ENCODE assay signal across 8 cellular contexts in the genomic region with DNA sequence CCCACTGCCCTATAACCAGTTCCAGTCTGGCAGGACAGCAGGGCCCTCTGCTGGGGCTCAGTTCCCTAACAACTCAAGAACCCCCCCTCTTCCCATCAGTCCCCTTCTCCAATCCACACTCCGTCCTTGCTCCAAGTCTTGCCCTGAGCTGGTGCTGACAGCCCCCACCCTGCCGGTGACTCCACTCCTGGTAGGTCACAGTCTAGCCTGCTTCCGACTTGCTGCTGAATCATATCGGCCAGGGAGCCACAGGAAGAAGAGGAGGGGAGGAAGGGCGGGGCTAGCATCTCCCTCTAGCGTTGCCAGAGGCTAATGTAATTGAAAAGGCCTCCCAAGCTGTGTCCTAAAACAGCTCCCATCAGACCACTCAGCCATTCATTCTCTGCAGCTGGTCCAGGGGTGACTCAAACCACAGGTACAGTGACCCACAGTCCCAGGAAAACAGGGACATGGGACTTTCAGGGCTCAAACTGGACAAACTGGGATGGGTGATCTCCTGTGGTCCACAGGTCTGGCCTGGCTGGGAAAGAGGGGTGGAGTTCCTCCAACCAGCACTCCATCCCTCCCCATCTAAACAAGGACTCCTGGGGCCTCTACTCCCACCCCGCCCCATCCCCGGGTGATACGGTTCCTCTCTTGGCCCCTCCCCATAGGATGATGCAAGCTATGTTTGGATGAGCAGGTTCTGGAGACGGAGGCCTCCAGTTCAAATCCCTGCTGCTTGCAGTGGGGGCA.
A peak's percentile ranks its signal among the peaks of the same experiment; 100 is the strongest.
DNase-seq lines count a peak whose midpoint lies in the region; ATAC-seq lines count a peak whose summit lies in the region.

No MANE protein-coding gene starts in this region.

- no peaks in the 10 kb centered on the region for H3K36me3 Mint-ChIP-seq in activated CD4-positive, alpha-beta T cell treated with anti-CD3 and anti-CD28 coated beads for 36 hours (ENCODE audit: low read depth)

- 11 to 31% methylated on average over 2 to 7 of the region's 10 CpGs for WGBS in mesodermal cell (ENCODE audit: insufficient coverage in 2 of 2), 2 experiments

- peak overlapping the region; percentile 64 for H3K27ac ChIP-seq in mesodermal cell (ENCODE audit: low read depth, low read length, severe bottlenecking)

- in situ Hi-C loops in Caki2 (cut with HindIII; ENCODE audit: low pct_unique_long_range_greater_than_20kb, low sequenced_read_pairs): no loop called here

- POLR2A ChIA-PET in activated CD4-positive, alpha-beta T cell treated with anti-CD3 and anti-CD28 coated beads for 36 hours (lab: Charles Lee): no interaction called here

- H3K9me3 ChIP-seq in mesodermal cell (ENCODE audit: control insufficient read depth, low read length): no peaks in the 10 kb centered on the region

- no peaks in the 10 kb centered on the region for H3K9me3 Mint-ChIP-seq in activated CD4-positive, alpha-beta T cell treated with anti-CD3 and anti-CD28 coated beads for 36 hours (ENCODE audit: low read depth)

- intact Hi-C loops in activated CD4-positive, alpha-beta T cell treated with anti-CD3 and anti-CD28 coated beads for 36 hours (cut with DNase I, micrococcal nuclease): loop anchor here in 1 of 2 experiments (1.0 to 5.0 kb wide), 2 partner anchors 18 to 426 kb away; a partner anchor contains a TSS

- H3K4me3 ChIP-seq in mesodermal cell (ENCODE audit: extremely low read depth, insufficient read depth, low read length, poor library complexity, severe bottlenecking): no peak overlapping the region

- H3K36me3 ChIP-seq in mesodermal cell (ENCODE audit: control insufficient read depth, insufficient read depth, low read length): peaks cover 4% of the 10 kb centered on the region

- DNase-seq in Caki2 (ENCODE audit: low read depth) (peak; percentile 80), M059J (ENCODE audit: low read depth) (peak; percentile 87), dedifferentiated amniotic fluid mesenchymal stem cell (ENCODE audit: extremely low spot score) (peak; percentile 82), NCI-H2196 (lab: John Stamatoyannopoulos, UW; ENCODE audit: unreplicated experiment) (no peak)
- peak; percentile 90 for DNase-seq in activated CD4-positive, alpha-beta T cell treated with anti-CD3 and anti-CD28 coated beads for 36 hours
- peak; percentile 81 for DNase-seq in stimulated activated naive CD4-positive, alpha-beta T cell treated with Interleukin-2 at 50 U/mL for 16 hours (lab: John Stamatoyannopoulos, UW)

- peaks cover 56% of the 10 kb centered on the region for H3K4me1 ChIP-seq in mesodermal cell (ENCODE audit: control insufficient read depth, insufficient read depth, low read length, poor library complexity, severe bottlenecking)

- H3K4me3 Mint-ChIP-seq in activated CD4-positive, alpha-beta T cell treated with anti-CD3 and anti-CD28 coated beads for 36 hours: peak overlapping the region; percentile 33

- peak; percentile 29 for ATAC-seq in GM21576 (IDR thresholded peaks at IDR 0.05; ENCODE audit: unreplicated experiment)
- peak; percentile 94 for ATAC-seq in activated CD4-positive, alpha-beta T cell treated with anti-CD3 and anti-CD28 coated beads for 36 hours

- H3K27me3 Mint-ChIP-seq in activated CD4-positive, alpha-beta T cell treated with anti-CD3 and anti-CD28 coated beads for 36 hours: peaks cover 2% of the 10 kb centered on the region

- H3K27ac Mint-ChIP-seq in activated CD4-positive, alpha-beta T cell treated with anti-CD3 and anti-CD28 coated beads for 36 hours: peak overlapping the region; percentile 71

- peaks cover 31% of the 10 kb centered on the region for H3K4me1 Mint-ChIP-seq in activated CD4-positive, alpha-beta T cell treated with anti-CD3 and anti-CD28 coated beads for 36 hours

- CTCF ChIA-PET in activated CD4-positive, alpha-beta T cell treated with anti-CD3 and anti-CD28 coated beads for 36 hours (lab: Charles Lee): interaction anchor here (0.7 to 2.1 kb wide), 13 partner anchors 9 to 426 kb away, joined by 3 to 12 read pairs (median 4); no protein-coding TSS in a partner anchor
